Comparison of ENCODE assay signal across 8 cellular contexts in the genomic region with DNA sequence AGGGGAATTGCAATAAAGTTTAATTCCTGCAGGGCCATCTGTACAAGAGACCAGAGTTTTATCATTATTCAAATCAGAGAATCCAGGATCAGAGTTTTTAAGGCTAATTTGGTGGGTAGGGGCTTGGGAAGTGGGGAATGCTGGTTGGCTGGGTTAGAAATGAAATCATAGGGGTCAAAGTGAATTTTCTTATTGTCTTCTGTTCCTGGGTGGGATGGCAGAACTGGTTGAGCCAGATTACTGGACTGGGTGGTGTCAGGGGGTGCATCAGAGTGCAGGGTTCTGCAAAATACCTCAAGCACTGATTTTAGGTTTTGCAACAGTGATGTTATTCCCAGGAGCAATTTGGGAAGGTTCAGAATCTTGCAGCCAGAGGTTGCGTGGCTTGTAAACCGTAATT. TPM values are rescaled to one million over a fixed set of nuclear protein-coding genes. Genes with fewer than 3 reads are reported as not detected.
"Had no signal": no experiment of that assay in that cellular context is flagged by ENCODE, and none has a peak within 500 bp of the region (broad histone marks: within the 10 kb centered on the region; RNA-seq: fewer than 3 reads in every experiment).

No MANE protein-coding gene starts in this region.

RNA-seq across cellular contexts. Expression of a gene that starts 6.2 kb away (rescaled TPM):
- total RNA-seq: kidney, myocyte, thyroid gland, uterus had no signal
- polyA plus RNA-seq: naive thymus-derived CD4-positive, alpha-beta T cell; neural cell had no signal

RNA-seq across cellular contexts. Expression of a gene that starts 19.7 kb away (rescaled TPM):
- total RNA-seq: kidney, myocyte, transverse colon, uterus had no signal
- polyA plus RNA-seq: naive thymus-derived CD4-positive, alpha-beta T cell; neural cell had no signal

RNA-seq across cellular contexts. Expression of a gene that starts 33.7 kb away (rescaled TPM):
- total RNA-seq: myocyte; natural killer cell treated with Interleukin-12 subunit alpha and Interleukin-12 subunit beta and Interleukin-15 and Interleukin-18, amount 100 ng/mL, for 72 hours had no signal
- polyA plus RNA-seq: naive thymus-derived CD4-positive, alpha-beta T cell; neural cell had no signal
